ENCODE assay signal across 8 cellular contexts in the genomic region with DNA sequence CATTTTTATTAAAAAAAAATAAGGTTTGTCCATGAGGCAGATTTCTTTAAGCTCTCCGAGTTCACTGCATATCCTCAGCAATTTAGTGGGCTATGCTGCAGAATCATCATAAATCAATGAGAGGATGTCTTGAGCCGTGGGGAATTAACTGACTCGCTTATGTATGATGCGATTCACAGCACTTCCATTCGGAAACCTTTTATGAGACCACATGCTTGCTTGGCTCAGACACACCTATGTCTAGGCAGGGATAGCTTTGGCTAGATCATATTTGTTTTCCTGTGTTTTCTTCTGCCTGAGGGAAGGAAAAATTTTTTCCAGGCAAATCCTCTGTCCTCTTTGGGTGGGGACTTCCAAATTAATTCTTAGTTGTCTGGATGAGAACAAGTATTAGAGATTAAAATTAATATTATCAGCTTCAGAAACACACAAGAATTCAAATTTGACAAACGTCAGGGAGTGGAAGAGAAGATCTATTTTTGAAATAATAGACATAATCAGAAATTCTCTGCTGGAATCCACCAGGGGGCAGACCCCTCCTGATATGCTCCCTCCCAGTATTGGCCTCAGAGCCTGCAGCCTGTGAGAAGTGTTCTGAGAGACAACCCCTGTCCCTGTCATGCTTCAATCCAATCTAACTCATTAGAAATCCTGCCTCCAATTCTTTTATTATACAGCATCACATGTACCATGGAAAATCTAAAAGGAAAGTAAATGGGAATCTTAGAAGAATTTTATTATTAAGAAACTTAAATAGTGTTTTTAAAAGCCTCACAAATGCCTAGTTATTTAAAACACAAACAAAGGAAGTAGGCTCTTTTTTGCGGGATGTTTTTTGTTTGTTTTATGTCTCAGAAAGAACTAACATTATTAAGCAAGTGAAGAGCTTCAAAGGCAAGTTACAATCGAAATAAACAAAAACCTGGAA.
DNase-seq lines count a peak whose midpoint lies in the region; TF ChIP-seq lines count a peak whose summit lies in the region.

No MANE protein-coding gene starts in this region.

- no peak overlapping the region for H3K23ac ChIP-seq in neuronal stem cell (ENCODE audit: low read depth, low read length, poor library complexity)

- H3F3A ChIP-seq in GM23248 (ENCODE audit: insufficient read depth): no peaks in the 10 kb centered on the region

- H4K8ac ChIP-seq in neuronal stem cell (ENCODE audit: low read depth, low read length): no peak overlapping the region

- no peak overlapping the region for H2BK12ac ChIP-seq in neuronal stem cell (ENCODE audit: low read length)

- H3K27ac ChIP-seq in GM23248 (no peak overlapping the region), neuronal stem cell (replicated peaks; ENCODE audit: low read length) (no peak overlapping the region)

- H3K9ac ChIP-seq in GM23248 (no peak overlapping the region), neuronal stem cell (ENCODE audit: low read depth, low read length, poor library complexity) (no peak overlapping the region)

- H2AFZ ChIP-seq in GM23248 (no peak overlapping the region), neuronal stem cell (ENCODE audit: low read length) (peak overlapping the region; percentile 58)

- no peaks in the 10 kb centered on the region for H3K4me1 ChIP-seq in GM23248 (ENCODE audit: insufficient read depth)
- H3K4me1 ChIP-seq in neuronal stem cell (ENCODE audit: control insufficient read depth in 2 of 2, insufficient read depth in 1 of 2, low read depth in 1 of 2, low read length in 2 of 2): peaks cover 0 to 3% of the 10 kb centered on the region in 2 donors

- H3K9me2 ChIP-seq in GM23248 (ENCODE audit: insufficient read depth): no peaks in the 10 kb centered on the region

- no peak overlapping the region for H2AK5ac ChIP-seq in neuronal stem cell (ENCODE audit: low read depth, low read length)

- no peaks in the 10 kb centered on the region for H3K27me3 ChIP-seq in GM23248 (replicated peaks; ENCODE audit: insufficient read depth)
- H3K27me3 ChIP-seq in neuronal stem cell (ENCODE audit: control insufficient read depth in 3 of 3, insufficient read depth in 3 of 3, low read depth in 1 of 3, low read length in 3 of 3): no peaks in the 10 kb centered on the region

- no peak overlapping the region for H3K4me2 ChIP-seq in GM23248 (ENCODE audit: unreplicated experiment)
- H3K4me2 ChIP-seq in neuronal stem cell (ENCODE audit: insufficient read depth, low read length, poor library complexity, severe bottlenecking): no peak overlapping the region

- H2BK5ac ChIP-seq in neuronal stem cell (ENCODE audit: low read length): no peak overlapping the region

- no peak overlapping the region for H3K4me3 ChIP-seq in GM23248
- no peak overlapping the region for H3K4me3 ChIP-seq in neuronal stem cell (ENCODE audit: low read length in 2 of 2)

- H3K4ac ChIP-seq in neuronal stem cell (ENCODE audit: low read length): no peak overlapping the region

- no peaks in the 10 kb centered on the region for H3K79me2 ChIP-seq in GM23248 (ENCODE audit: insufficient read depth)

- H3K14ac ChIP-seq in neuronal stem cell (ENCODE audit: low read length): no peak overlapping the region

- H2BK15ac ChIP-seq in neuronal stem cell (ENCODE audit: low read length): no peak overlapping the region

- TF ChIP-seq POLR2A in erythroblast (IDR thresholded peaks at IDR 0.05; ENCODE audit: low read length): no peak

- H3K18ac ChIP-seq in neuronal stem cell (ENCODE audit: low read length): no peak overlapping the region

- H2BK120ac ChIP-seq in neuronal stem cell (ENCODE audit: low read depth, low read length): no peak overlapping the region

- no peaks in the 10 kb centered on the region for H3K36me3 ChIP-seq in GM23248 (ENCODE audit: low read depth)
- H3K36me3 ChIP-seq in neuronal stem cell (replicated peaks in 1 of 2; ENCODE audit: control insufficient read depth in 2 of 2, insufficient read depth in 2 of 2, low read length in 2 of 2): no peaks in the 10 kb centered on the region

- no peak overlapping the region for H4K91ac ChIP-seq in neuronal stem cell (ENCODE audit: low read depth, low read length, poor library complexity)

- WGBS in GM23248 (ENCODE audit: low coverage in 1 of 2, low lambda C conversion rate in 2 of 2, missing lambda C conversion rate in 2 of 2), 2 experiments: 4 to 6% methylated on average over 8 of the region's 8 CpGs
- WGBS in neuronal stem cell (ENCODE audit: extremely low coverage in 2 of 2, insufficient read length in 2 of 2, insufficient replicate concordance in 1 of 2), 2 donors: no CpG with 5 or more reads among the region's 8 CpGs

- peak; percentile 4 for DNase-seq in NCI-H2171 treated with DMSO at 0.1 percent for 48 hours (lab: John Stamatoyannopoulos, UW)
- DNase-seq in NCI-H2171 (lab: John Stamatoyannopoulos, UW): no peak
- peak; percentile 41 for DNase-seq in GM23248
- peak; percentile 17 for DNase-seq in LHCN-M2 (ENCODE audit: low read depth)
- DNase-seq in SHP77 (lab: John Stamatoyannopoulos, UW): peak; percentile 1 to 38
- peak; percentile 1 to 18 for DNase-seq in erythroblast (lab: John Stamatoyannopoulos, UW)
- peak; percentile 38 for DNase-seq in neuronal stem cell (ENCODE audit: low spot score)
- DNase-seq in AG08395 (ENCODE audit: low spot score): no peak

- in situ Hi-C loops in GM23248 (cut with MboI): no loop called here

- H3K79me1 ChIP-seq in neuronal stem cell (ENCODE audit: low read depth, low read length): no peaks in the 10 kb centered on the region

- H3K9me3 ChIP-seq in GM23248 (ENCODE audit: low read depth) (no peaks in the 10 kb centered on the region), neuronal stem cell (replicated peaks in 1 of 2; ENCODE audit: control insufficient read depth in 2 of 2, insufficient read depth in 1 of 2, low read depth in 1 of 2, low read length in 2 of 2) (no peaks in the 10 kb centered on the region)

- H4K20me1 ChIP-seq in GM23248 (ENCODE audit: insufficient read depth): no peaks in the 10 kb centered on the region

Comparison
In these comparisons a context has a peak if more than half of its experiments do, and no peak if none do; other contexts are left out.
1. DNase-seq: peak in NCI-H2171 treated with DMSO at 0.1 percent for 48 hours (single experiment), GM23248 (single experiment), LHCN-M2 (single experiment), SHP77 (2 of 2), erythroblast (2 of 2) and neuronal stem cell (single experiment); none in NCI-H2171 (single experiment) and AG08395 (single experiment).